7 cellular contexts compared by ENCODE assay signal in the genomic region with DNA sequence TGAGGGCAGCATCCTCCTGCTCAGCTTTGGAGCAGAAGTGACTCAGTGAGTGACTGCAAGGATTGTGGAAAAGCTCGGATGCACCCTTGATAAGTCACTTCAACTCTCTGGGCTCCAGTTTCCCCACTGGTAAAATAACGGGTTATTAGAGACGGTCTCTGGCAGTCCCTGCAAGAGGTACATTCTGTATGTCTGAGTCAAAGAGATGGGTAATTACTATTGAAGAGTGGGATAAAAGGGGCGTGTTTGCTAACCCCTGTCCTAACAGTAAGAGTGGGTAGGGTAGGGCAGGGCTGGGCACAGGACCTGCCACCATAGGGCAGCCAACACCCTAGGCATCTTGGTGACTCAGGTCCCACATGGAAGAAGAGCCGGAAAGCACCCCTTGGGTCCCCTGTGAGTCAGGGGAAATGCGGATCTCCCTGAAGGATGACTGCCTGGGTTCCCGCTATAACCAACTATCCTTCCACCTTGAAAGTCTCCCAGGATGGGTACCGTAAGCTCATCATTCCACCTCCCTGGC. TPM values are rescaled to one million over a fixed set of nuclear protein-coding genes. Genes with fewer than 3 reads are reported as not detected.
A peak's percentile ranks its signal among the peaks of the same experiment; 100 is the strongest.
DNase-seq lines count a peak whose midpoint lies in the region; ATAC-seq lines count a peak whose summit lies in the region.

No MANE protein-coding gene starts in this region.

- H3K9ac ChIP-seq in iPS-18a (ENCODE audit: low read length) = no peak overlapping the region
- H3K9ac ChIP-seq in subcutaneous abdominal adipose tissue (ENCODE audit: low read length in 5 of 5) = peak overlapping the region; percentile 33 to 91 (median 82)

- H3K27me3 Mint-ChIP-seq in activated T-helper 17 cell treated with anti-CD3 and anti-CD28 coated beads, Interleukin-2, amount 50 U/mL, for 72 hours = no peaks in the 10 kb centered on the region

- H3K27me3 ChIP-seq in iPS-18a (ENCODE audit: control insufficient read depth, insufficient read depth, low read length) (peaks cover 20% of the 10 kb centered on the region), subcutaneous abdominal adipose tissue (ENCODE audit: control insufficient read depth in 5 of 5, insufficient read depth in 4 of 5, low read length in 5 of 5) (no peaks in the 10 kb centered on the region)

- ATAC-seq in activated T-helper 17 cell treated with anti-CD3 and anti-CD28 coated beads, Interleukin-2, amount 50 U/mL, for 72 hours (replicated peaks) = no peak
- ATAC-seq in HG02884 (IDR thresholded peaks at IDR 0.05; ENCODE audit: unreplicated experiment) = no peak
- ATAC-seq in HG03571 (IDR thresholded peaks at IDR 0.05; ENCODE audit: unreplicated experiment) = no peak
- no peak for ATAC-seq in HG02840 (IDR thresholded peaks at IDR 0.05; ENCODE audit: low FRiP score, unreplicated experiment)

- peak overlapping the region; percentile 99 for H3K27ac Mint-ChIP-seq in activated T-helper 17 cell treated with anti-CD3 and anti-CD28 coated beads, Interleukin-2, amount 50 U/mL, for 72 hours

- H3K36me3 Mint-ChIP-seq in activated T-helper 17 cell treated with anti-CD3 and anti-CD28 coated beads, Interleukin-2, amount 50 U/mL, for 72 hours (ENCODE audit: low read depth) = peaks cover 69% of the 10 kb centered on the region

- H3K27ac ChIP-seq in iPS-18a (ENCODE audit: low read length) (peak overlapping the region; percentile 78), subcutaneous abdominal adipose tissue (ENCODE audit: low read depth, low read length) (peak overlapping the region; percentile 99)

- peak; percentile 95 for DNase-seq in HT1080 (ENCODE audit: low read depth)

- H3K4me3 ChIP-seq in iPS-18a (ENCODE audit: low read length) (peak overlapping the region; percentile 34), subcutaneous abdominal adipose tissue (ENCODE audit: low read depth in 1 of 5, low read length in 5 of 5) (peak overlapping the region; percentile 39 to 72 (median 48))

- H3K9me3 Mint-ChIP-seq in activated T-helper 17 cell treated with anti-CD3 and anti-CD28 coated beads, Interleukin-2, amount 50 U/mL, for 72 hours = no peaks in the 10 kb centered on the region

- H3K9me3 ChIP-seq in iPS-18a (ENCODE audit: control insufficient read depth, low read depth, low read length) = no peaks in the 10 kb centered on the region
- H3K9me3 ChIP-seq in subcutaneous abdominal adipose tissue (ENCODE audit: control insufficient read depth in 5 of 5, low read length in 5 of 5) = no peaks in the 10 kb centered on the region

- H3K4me1 ChIP-seq in iPS-18a (ENCODE audit: control insufficient read depth, low read depth, low read length) (peaks cover 46% of the 10 kb centered on the region), subcutaneous abdominal adipose tissue (ENCODE audit: control insufficient read depth in 5 of 5, insufficient read depth in 5 of 5, low read length in 5 of 5) (peaks cover 29 to 85% (median 66%) of the 10 kb centered on the region in 5 donors)

- H3K36me3 ChIP-seq in iPS-18a (ENCODE audit: control insufficient read depth, low read depth, low read length) (peaks cover 20% of the 10 kb centered on the region), subcutaneous abdominal adipose tissue (ENCODE audit: control insufficient read depth in 5 of 5, insufficient read depth in 5 of 5, low read length in 5 of 5) (peaks cover 0 to 8% (median 4%) of the 10 kb centered on the region in 5 donors)

- peaks cover 65% of the 10 kb centered on the region for H3K4me1 Mint-ChIP-seq in activated T-helper 17 cell treated with anti-CD3 and anti-CD28 coated beads, Interleukin-2, amount 50 U/mL, for 72 hours

- H3K4me3 Mint-ChIP-seq in activated T-helper 17 cell treated with anti-CD3 and anti-CD28 coated beads, Interleukin-2, amount 50 U/mL, for 72 hours = peak overlapping the region; percentile 92

RNA-seq across cellular contexts. Expression of gene AHNAK, which starts 7.3 kb away (rescaled TPM):
- 184 and 193 TPM in 2 replicates for total RNA-seq in HT1080 (2014; rRNA removed; shearing (Covaris generic))
- polyA plus RNA-seq in HT1080 (2015; cell fraction: cytosol; rRNA removed) = 26.7 and 39.2 TPM in 2 replicates
- 503 and 597 TPM in 2 replicates for polyA plus RNA-seq in HT1080 (2015; cell fraction: nucleus; rRNA removed)
- 100 to 1,000 TPM; 155 to 336 TPM for total RNA-seq in activated T-helper 17 cell treated with anti-CD3 and anti-CD28 coated beads, Interleukin-2, amount 50 U/mL, for 72 hours

RNA-seq across cellular contexts. Expression of gene EEF1G, which starts 19.8 kb away (rescaled TPM):
- 1,970 and 1,995 TPM in 2 replicates for total RNA-seq in HT1080 (2014; rRNA removed; shearing (Covaris generic))
- 2,414 and 2,444 TPM in 2 replicates for polyA plus RNA-seq in HT1080 (2015; cell fraction: cytosol; rRNA removed)
- 1,033 and 1,120 TPM in 2 replicates for polyA plus RNA-seq in HT1080 (2015; cell fraction: nucleus; rRNA removed)
- 1,000 to 10,000 TPM; 1,690 to 1,865 TPM for total RNA-seq in activated T-helper 17 cell treated with anti-CD3 and anti-CD28 coated beads, Interleukin-2, amount 50 U/mL, for 72 hours

RNA-seq across cellular contexts. Expression of gene TUT1, which starts 37.4 kb away (rescaled TPM):
- total RNA-seq in HT1080 (2014; rRNA removed; shearing (Covaris generic)) = 19.6 and 21.0 TPM in 2 replicates
- 27.4 and 27.9 TPM in 2 replicates for polyA plus RNA-seq in HT1080 (2015; cell fraction: cytosol; rRNA removed)
- 89.5 and 94.7 TPM in 2 replicates for polyA plus RNA-seq in HT1080 (2015; cell fraction: nucleus; rRNA removed)
- total RNA-seq in activated T-helper 17 cell treated with anti-CD3 and anti-CD28 coated beads, Interleukin-2, amount 50 U/mL, for 72 hours = 10 to 100 TPM; 23.8 to 25.7 TPM

RNA-seq across cellular contexts. Expression of gene MTA2, which starts 47.8 kb away (rescaled TPM):
- 179 and 193 TPM in 2 replicates for total RNA-seq in HT1080 (2014; rRNA removed; shearing (Covaris generic))
- polyA plus RNA-seq in HT1080 (2015; cell fraction: cytosol; rRNA removed) = 73.0 and 73.7 TPM in 2 replicates
- 174 and 191 TPM in 2 replicates for polyA plus RNA-seq in HT1080 (2015; cell fraction: nucleus; rRNA removed)
- 100 to 1,000 TPM; 142 to 198 TPM for total RNA-seq in activated T-helper 17 cell treated with anti-CD3 and anti-CD28 coated beads, Interleukin-2, amount 50 U/mL, for 72 hours

RNA-seq across cellular contexts. Expression of gene EML3, which starts 58.7 kb away (rescaled TPM):
- total RNA-seq in HT1080 (2014; rRNA removed; shearing (Covaris generic)) = 27.5 and 28.7 TPM in 2 replicates
- 29.9 and 34.0 TPM in 2 replicates for polyA plus RNA-seq in HT1080 (2015; cell fraction: cytosol; rRNA removed)
- polyA plus RNA-seq in HT1080 (2015; cell fraction: nucleus; rRNA removed) = 148 and 162 TPM in 2 replicates
- 100 to 1,000 TPM; 122 to 130 TPM for total RNA-seq in activated T-helper 17 cell treated with anti-CD3 and anti-CD28 coated beads, Interleukin-2, amount 50 U/mL, for 72 hours
